ENCODE assay signal across 17 cellular contexts in genomic region chr12:113064395-113065125, GRCh38. TPM values are rescaled to one million over a fixed set of nuclear protein-coding genes. Genes with fewer than 3 reads are reported as not detected.
DNase-seq lines count a peak whose midpoint lies in the region; ATAC-seq, FAIRE-seq and TF ChIP-seq lines count a peak whose summit lies in the region.
"Had no signal": no experiment of that assay in that cellular context is flagged by ENCODE, and none has a peak within 500 bp of the region (broad histone marks: within the 10 kb centered on the region; RNA-seq: fewer than 3 reads in every experiment).

No MANE protein-coding gene starts in this region.

- H3K9me3 Mint-ChIP-seq in activated naive CD4-positive, alpha-beta T cell treated with anti-CD3 and anti-CD28 coated beads, Interleukin-2, amount 50 U/mL, for 72 hours: no peaks in the 10 kb centered on the region
- H3K9me3 Mint-ChIP-seq in activated naive CD4-positive, alpha-beta T cell treated with anti-CD3 and anti-CD28 coated beads for 36 hours: no peaks in the 10 kb centered on the region
- H3K9me3 Mint-ChIP-seq: activated T-cell treated with anti-CD3 and anti-CD28 coated beads, Interleukin-2, amount 50 U/mL, for 72 hours; natural killer cell treated with Interleukin-12 subunit alpha and Interleukin-12 subunit beta and Interleukin-15 and Interleukin-18, amount 100 ng/mL, for 72 hours had no signal

- H3K4me3 ChIP-seq in pancreas (no peak overlapping the region), transverse colon (no peak overlapping the region)
- H3K4me3 ChIP-seq: testis had no signal

- no peaks in the 10 kb centered on the region for H3K4me1 ChIP-seq in pancreas
- peaks cover 0 to 6% (median 0%) of the 10 kb centered on the region in 4 donors for H3K4me1 ChIP-seq in transverse colon

- no peak for TF ChIP-seq POLR2A in transverse colon (IDR thresholded peaks at IDR 0.05)

- H3K4me3 Mint-ChIP-seq in activated naive CD4-positive, alpha-beta T cell treated with anti-CD3 and anti-CD28 coated beads for 36 hours: no peak overlapping the region
- H3K4me3 Mint-ChIP-seq: activated T-cell treated with anti-CD3 and anti-CD28 coated beads, Interleukin-2, amount 50 U/mL, for 72 hours; natural killer cell treated with Interleukin-12 subunit alpha and Interleukin-12 subunit beta and Interleukin-15 and Interleukin-18, amount 100 ng/mL, for 72 hours had no signal

- in situ Hi-C loops in transverse colon (cut with MboI; ENCODE audit: low pct_ligation_motif_present in 1 of 4, low pct_unique_long_range_greater_than_20kb in 1 of 4, low sequenced_read_pairs in 3 of 4): no loop called here

- FAIRE-seq in pancreas (lab: Jason Lieb, UNC): no peak
- FAIRE-seq: G401.6 had no signal

- H3K36me3 ChIP-seq in pancreas (no peaks in the 10 kb centered on the region), transverse colon (no peaks in the 10 kb centered on the region)

- H3K4me1 Mint-ChIP-seq in activated naive CD4-positive, alpha-beta T cell treated with anti-CD3 and anti-CD28 coated beads for 36 hours (ENCODE audit: low read depth): peaks cover 35% of the 10 kb centered on the region

- no peaks in the 10 kb centered on the region for H3K36me3 Mint-ChIP-seq in activated naive CD4-positive, alpha-beta T cell treated with anti-CD3 and anti-CD28 coated beads, Interleukin-2, amount 50 U/mL, for 72 hours
- no peaks in the 10 kb centered on the region for H3K36me3 Mint-ChIP-seq in activated naive CD4-positive, alpha-beta T cell treated with anti-CD3 and anti-CD28 coated beads for 36 hours (ENCODE audit: low read depth)
- H3K36me3 Mint-ChIP-seq: natural killer cell treated with Interleukin-12 subunit alpha and Interleukin-12 subunit beta and Interleukin-15 and Interleukin-18, amount 100 ng/mL, for 72 hours had no signal

- intact Hi-C loops in activated naive CD4-positive, alpha-beta T cell treated with anti-CD3 and anti-CD28 coated beads for 36 hours (cut with micrococcal nuclease): no loop called here
- intact Hi-C loops in pancreas (cut with DNase I): no loop called here
- intact Hi-C loops in transverse colon (cut with DNase I; ENCODE audit: low total_unique reads): no loop called here

- H3K27ac ChIP-seq in pancreas (no peak overlapping the region), transverse colon (no peak overlapping the region)
- H3K27ac ChIP-seq: testis had no signal

- 62 to 63% methylated on average over 5 of the region's 5 CpGs for WGBS in pancreas, 2 donors
- 52 to 62% methylated on average over 4 to 5 of the region's 5 CpGs for WGBS in transverse colon (ENCODE audit: low coverage in 1 of 2), 2 donors

- H3K9me3 ChIP-seq in pancreas (no peaks in the 10 kb centered on the region), transverse colon (no peaks in the 10 kb centered on the region)
- H3K9me3 ChIP-seq: testis had no signal

- H3K27me3 ChIP-seq in pancreas (no peaks in the 10 kb centered on the region), transverse colon (peaks cover 31% of the 10 kb centered on the region)
- H3K27me3 ChIP-seq: testis had no signal

- DNase-seq in activated naive CD4-positive, alpha-beta T cell treated with anti-CD3 and anti-CD28 coated beads, Interleukin-2, amount 50 U/mL, for 72 hours (ENCODE audit: low spot score in 2 of 2): no peak
- DNase-seq in activated naive CD4-positive, alpha-beta T cell treated with anti-CD3 and anti-CD28 coated beads for 36 hours: no peak
- DNase-seq in NAMALWA (ENCODE audit: low spot score) (peak; percentile 63), ecto neural progenitor cell (ENCODE audit: low spot score) (peak; percentile 50), pancreas (no peak), transverse colon (no peak), NCI-H748 (lab: John Stamatoyannopoulos, UW; ENCODE audit: unreplicated experiment) (no peak)
- DNase-seq: activated CD4-positive, alpha-beta T cell treated with anti-CD3 and anti-CD28 coated beads for 1 hour; activated T-cell treated with anti-CD3 and anti-CD28 coated beads, Interleukin-2, amount 50 U/mL, for 72 hours; cortex of kidney; NCI-H1048; NCI-H2029; NCI-H510A had no signal

- no peak for TF ChIP-seq EP300 in transverse colon (IDR thresholded peaks at IDR 0.05; ENCODE audit: low read depth)

- H3K27ac Mint-ChIP-seq in activated naive CD4-positive, alpha-beta T cell treated with anti-CD3 and anti-CD28 coated beads, Interleukin-2, amount 50 U/mL, for 72 hours: peak overlapping the region; percentile 80 to 91
- no peak overlapping the region for H3K27ac Mint-ChIP-seq in activated naive CD4-positive, alpha-beta T cell treated with anti-CD3 and anti-CD28 coated beads for 36 hours
- H3K27ac Mint-ChIP-seq: activated T-cell treated with anti-CD3 and anti-CD28 coated beads, Interleukin-2, amount 50 U/mL, for 72 hours; natural killer cell treated with Interleukin-12 subunit alpha and Interleukin-12 subunit beta and Interleukin-15 and Interleukin-18, amount 100 ng/mL, for 72 hours had no signal

- no peaks in the 10 kb centered on the region for H3K27me3 Mint-ChIP-seq in activated naive CD4-positive, alpha-beta T cell treated with anti-CD3 and anti-CD28 coated beads for 36 hours (ENCODE audit: low read depth)

- CTCF ChIA-PET in activated naive CD4-positive, alpha-beta T cell treated with anti-CD3 and anti-CD28 coated beads for 36 hours (lab: Charles Lee): interaction anchor here (0.6 to 1.1 kb wide), 2 partner anchors 164 to 165 kb away, joined by 3 to 4 read pairs; no protein-coding TSS in a partner anchor

- no peak for ATAC-seq in activated naive CD4-positive, alpha-beta T cell treated with anti-CD3 and anti-CD28 coated beads, Interleukin-2, amount 50 U/mL, for 72 hours
- no peak for ATAC-seq in pancreas
- ATAC-seq: activated T-cell treated with anti-CD3 and anti-CD28 coated beads, Interleukin-2, amount 50 U/mL, for 72 hours; natural killer cell treated with Interleukin-12 subunit alpha and Interleukin-12 subunit beta and Interleukin-15 and Interleukin-18, amount 100 ng/mL, for 72 hours; sciatic nerve had no signal

- no peak for TF ChIP-seq CTCF in pancreas (IDR thresholded peaks at IDR 0.05)
- TF ChIP-seq CTCF in transverse colon (IDR thresholded peaks at IDR 0.05): no peak

RNA-seq across cellular contexts. Expression of gene DTX1, which starts 8.0 kb away (rescaled TPM):
- 10 to 100 TPM in 1 of 2 donors, 1 to 10 TPM in 1; 9.8 to 17.3 TPM for total RNA-seq in activated naive CD4-positive, alpha-beta T cell treated with anti-CD3 and anti-CD28 coated beads, Interleukin-2, amount 50 U/mL, for 72 hours
- total RNA-seq in activated naive CD4-positive, alpha-beta T cell treated with anti-CD3 and anti-CD28 coated beads for 36 hours: 10 to 100 TPM in 1 of 2 experiments, 1 to 10 TPM in 1; 8.3 to 10.7 TPM
- 1 to 10 TPM; 3.5 to 8.1 (median 5.6) TPM for total RNA-seq in pancreas
- 1 to 10 TPM; 4.0 to 6.1 TPM for polyA plus RNA-seq in pancreas
- total RNA-seq in transverse colon: 1 to 10 TPM in 3 of 4 donors, under 1 TPM in 1; 1.00 to 4.3 (median 3.0) TPM

Comparison
In these comparisons a context has a peak if more than half of its experiments do, and no peak if none do; other contexts are left out.
1. DNase-seq: peak in NAMALWA (single experiment) and ecto neural progenitor cell (single experiment); none in activated naive CD4-positive, alpha-beta T cell treated with anti-CD3 and anti-CD28 coated beads, Interleukin-2, amount 50 U/mL, for 72 hours (0 of 2), activated naive CD4-positive, alpha-beta T cell treated with anti-CD3 and anti-CD28 coated beads for 36 hours (single experiment), pancreas (0 of 6), transverse colon (single experiment) and NCI-H748 (single experiment).